ENCODE assay signal across 31 cellular contexts in the genomic region with DNA sequence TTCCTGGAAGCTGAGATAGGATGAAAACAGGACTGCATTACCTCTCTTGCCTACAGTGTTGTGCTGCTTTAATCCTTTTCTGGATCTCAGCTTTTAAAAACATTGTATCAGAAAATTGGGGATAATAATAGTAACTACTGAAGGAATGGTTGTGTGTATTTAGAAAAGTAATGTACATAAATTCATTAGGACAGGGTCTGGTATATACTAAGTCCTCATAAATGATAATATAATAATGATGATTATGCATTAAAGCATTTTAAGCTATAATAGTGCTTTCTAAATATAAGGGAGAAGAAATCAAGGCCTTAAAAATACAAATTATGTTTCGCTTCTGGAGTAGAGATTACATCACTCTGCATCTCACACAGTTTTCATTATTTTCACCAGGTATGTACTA.
"Had no signal": no experiment of that assay in that cellular context is flagged by ENCODE, and none has a peak within 500 bp of the region (broad histone marks: within the 10 kb centered on the region; RNA-seq: fewer than 3 reads in every experiment).

No MANE protein-coding gene starts in this region.

- H3K36me3 ChIP-seq: ascending aorta, cardiac muscle cell had no signal

- DNase-seq: activated B cell treated with CpG ODN at 0.5 μM for 24 hours; activated CD4-positive, alpha-beta memory T cell treated with anti-CD3 and anti-CD28 coated beads for 36 hours; activated CD4-positive, alpha-beta T cell treated with anti-CD3 and anti-CD28 coated beads for 4 hours; activated CD4-positive, alpha-beta T cell treated with anti-CD3 and anti-CD28 coated beads, Interleukin-2, amount 10 ng/mL, durations not matched to agents 24 days and 14 days; activated CD4-positive, alpha-beta T cell treated with anti-CD3 and anti-CD28 coated beads, Interleukin-2, amount 50 U/mL, for 1 hour; activated CD4-positive, alpha-beta T cell treated with anti-CD3 and anti-CD28 coated beads, Interleukin-2, amount 50 U/mL, for 4 hours; activated CD4-positive, CD25-positive, alpha-beta regulatory T cell treated with anti-CD3 and anti-CD28 coated beads, Interleukin-2, amount 50 U/mL, for 72 hours; activated CD8-positive, alpha-beta memory T cell treated with anti-CD3 and anti-CD28 coated beads, Interleukin-2, amount 50 U/mL, for 4 hours; activated CD8-positive, alpha-beta T cell treated with anti-CD3 and anti-CD28 coated beads for 36 hours; activated effector memory CD4-positive, alpha-beta T cell treated with Interleukin-2 at 50 U/mL for 16 hours; activated gamma-delta T cell; activated naive CD4-positive, alpha-beta T cell treated with anti-CD3 and anti-CD28 coated beads, Interleukin-2, amount 10 ng/mL, durations not matched to agents 7 days and 5 days; activated naive CD4-positive, alpha-beta T cell treated with Interleukin-2 at 50 U/mL for 16 hours; activated naive CD8-positive, alpha-beta T cell treated with anti-CD3 and anti-CD28 coated beads, Interleukin-2, amount 10 ng/mL, durations not matched to agents 7 days and 5 days; activated naive CD8-positive, alpha-beta T cell treated with anti-CD3 and anti-CD28 coated beads, Interleukin-2, amount 50 U/mL, for 24 hours; activated T-cell treated with anti-CD3 and anti-CD28 coated beads for 4 hours; activated T-cell treated with anti-CD3 and anti-CD28 coated beads, Interleukin-2, amount 50 U/mL, for 1 hour; activated T-cell treated with anti-CD3 and anti-CD28 coated beads, Interleukin-2, amount 50 U/mL, for 4 hours; activated T-cell treated with anti-CD3 and anti-CD28 coated beads, Interleukin-2, amount 50 U/mL, for 72 hours; amygdala; anterior cingulate cortex; caudate nucleus; cerebellar nuclear complex; T-helper 2 cell; T-helper 9 cell had no signal

- FAIRE-seq: bronchial epithelial cell, TTC549 had no signal

- H3K27ac ChIP-seq: ascending aorta, cardiac muscle cell, VCaP had no signal

- H3K4me1 ChIP-seq: ascending aorta had no signal

- H3K27me3 ChIP-seq: ascending aorta, cardiac muscle cell had no signal

- ATAC-seq: activated CD8-positive, alpha-beta T cell treated with anti-CD3 and anti-CD28 coated beads for 36 hours; activated naive CD8-positive, alpha-beta T cell treated with anti-CD3 and anti-CD28 coated beads, Interleukin-2, amount 50 U/mL, for 24 hours; activated T-cell treated with anti-CD3 and anti-CD28 coated beads, Interleukin-2, amount 50 U/mL, for 4 hours; activated T-cell treated with anti-CD3 and anti-CD28 coated beads, Interleukin-2, amount 50 U/mL, for 72 hours; activated T-helper 17 cell treated with anti-CD3 and anti-CD28 coated beads, Interleukin-2, amount 50 U/mL, for 72 hours had no signal

- H3K4me3 ChIP-seq: ascending aorta, cardiac muscle cell had no signal
